10 cellular contexts compared by ENCODE assay signal in the genomic region with DNA sequence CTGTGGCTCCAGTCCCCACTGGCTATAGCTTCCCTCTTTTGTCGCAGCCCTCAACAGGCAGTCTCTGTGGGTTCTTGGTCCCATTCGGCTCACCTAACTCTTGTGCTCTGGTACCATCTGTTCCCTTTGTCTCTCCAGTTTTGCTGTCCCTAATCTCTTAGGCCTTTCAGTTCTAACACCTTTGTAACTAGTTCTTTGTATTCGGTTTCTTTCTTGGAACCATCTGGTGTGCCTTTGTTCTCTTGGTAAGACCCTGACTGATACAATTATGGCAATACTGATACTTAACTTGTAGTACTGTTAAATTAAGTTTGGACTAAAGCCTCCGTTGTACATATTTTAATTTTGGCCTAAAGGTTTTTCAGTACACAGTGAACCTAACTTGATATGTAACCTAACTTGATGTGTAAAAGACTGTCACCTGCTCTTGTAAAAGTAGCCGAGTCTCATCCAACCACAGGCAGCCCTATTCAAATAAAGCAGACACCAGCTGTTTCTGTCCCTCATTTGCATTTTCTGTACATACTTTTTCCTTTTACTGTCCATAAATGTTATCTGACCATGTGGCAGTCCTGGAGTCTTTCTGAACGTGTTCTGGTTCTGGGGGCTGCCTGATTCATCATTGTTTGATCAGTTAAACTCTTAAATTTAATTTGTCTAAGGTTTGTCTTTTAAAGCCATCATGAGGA. TPM values are rescaled to one million over a fixed set of nuclear protein-coding genes. Genes with fewer than 3 reads are reported as not detected.
DNase-seq lines count a peak whose midpoint lies in the region; ATAC-seq and TF ChIP-seq lines count a peak whose summit lies in the region.
"Had no signal": no experiment of that assay in that cellular context is flagged by ENCODE, and none has a peak within 500 bp of the region (broad histone marks: within the 10 kb centered on the region; RNA-seq: fewer than 3 reads in every experiment).

No MANE protein-coding gene starts in this region.

- no peak overlapping the region; the same call in 1 of the 2 replicates for H3K4me3 ChIP-seq in Karpas-422 (ENCODE audit: low read length)
- H3K4me3 ChIP-seq in foreskin fibroblast (ENCODE audit: low read depth in 1 of 2, low read length in 2 of 2) = no peak overlapping the region
- H3K4me3 ChIP-seq: A549 had no signal

- H4K91ac ChIP-seq in H9 (ENCODE audit: insufficient read length, low read depth, low read length) = no peak overlapping the region

- no CpG with 5 or more reads among the region's 6 CpGs for WGBS in H9 (ENCODE audit: extremely low coverage, insufficient read length, low lambda C conversion rate)

- no peak overlapping the region for H3K4ac ChIP-seq in H9 (ENCODE audit: low read depth, low read length)

- no peak overlapping the region for H2BK120ac ChIP-seq in H9 (ENCODE audit: low read depth, low read length, poor library complexity, severe bottlenecking)

- no peak overlapping the region for H4K5ac ChIP-seq in H9 (ENCODE audit: insufficient read length, low read depth, low read length)

- H3K9ac ChIP-seq in H9 (ENCODE audit: extremely low read depth, insufficient read length, low read length) (no peak overlapping the region), Karpas-422 (ENCODE audit: low read length) (no peak overlapping the region; the same call in 1 of the 2 replicates)

- ATAC-seq in foreskin keratinocyte = no peak
- ATAC-seq: A549 had no signal

- no peak overlapping the region for H2BK20ac ChIP-seq in H9 (ENCODE audit: low read depth, low read length, poor library complexity, severe bottlenecking)

- peak overlapping the region; percentile 34 for H3K18ac ChIP-seq in H9 (ENCODE audit: insufficient read length, low read depth, low read length)

- H3K4me3 Mint-ChIP-seq in H9 (no peak overlapping the region), nephron (no peak overlapping the region)

- H3K14ac ChIP-seq in H9 (ENCODE audit: insufficient read depth, low read length) = no peak overlapping the region

- H3K27ac ChIP-seq in H9 (ENCODE audit: insufficient read length, low read depth, low read length) (no peak overlapping the region), Karpas-422 (ENCODE audit: low read length) (peak overlapping the region; percentile 21; the same call in 1 of the 2 replicates), foreskin keratinocyte (no peak overlapping the region)
- H3K27ac ChIP-seq: A549 had no signal

- H3K4me1 Mint-ChIP-seq in H9 (peaks cover 39 to 51% of the 10 kb centered on the region in 2 experiments), nephron (peaks cover 38% of the 10 kb centered on the region)

- H4K8ac ChIP-seq in H9 (replicated peaks; ENCODE audit: insufficient read length, low read depth, low read length) = no peak overlapping the region

- no peak overlapping the region for H2AK5ac ChIP-seq in H9 (ENCODE audit: insufficient read length, low read length)

- TF ChIP-seq CTCF in H9 (conservative IDR thresholded peaks at IDR 0.05) (no peak), nephron (IDR thresholded peaks at IDR 0.05; ENCODE audit: unreplicated experiment in 3 of 3) (no peak), foreskin fibroblast (IDR thresholded peaks at IDR 0.05; ENCODE audit: low read depth, low read length) (no peak), foreskin keratinocyte (conservative IDR thresholded peaks at IDR 0.05) (no peak)

- H3K4me2 ChIP-seq in H9 (ENCODE audit: insufficient read depth, insufficient read length, low read length) (no peak overlapping the region), Karpas-422 (ENCODE audit: low read depth, low read length, poor library complexity, severe bottlenecking) (peak overlapping the region; percentile 58)
- H3K4me2 ChIP-seq: A549 had no signal

- H3K4me1 ChIP-seq in H9 (ENCODE audit: insufficient read depth, low read length) = peaks cover 11% of the 10 kb centered on the region
- H3K4me1 ChIP-seq in Karpas-422 (ENCODE audit: low read length) = peaks cover 29% of the 10 kb centered on the region
- H3K4me1 ChIP-seq in foreskin keratinocyte = peaks cover 11% of the 10 kb centered on the region

- no peaks in the 10 kb centered on the region for H3K23me2 ChIP-seq in H9 (ENCODE audit: insufficient read length, low read depth, low read length, poor library complexity, severe bottlenecking)

- H2BK12ac ChIP-seq in H9 (ENCODE audit: insufficient read length, low read depth, low read length) = no peak overlapping the region

- DNase-seq in NCI-H2107 treated with DMSO at 0.1 percent for 48 hours (lab: John Stamatoyannopoulos, UW; ENCODE audit: unreplicated experiment) (peak; percentile 69), NCI-H2107 (lab: John Stamatoyannopoulos, UW) (no peak), H9 (no peak), Karpas-422 (peak; percentile 72), foreskin fibroblast (no peak), foreskin keratinocyte (no peak)
- no peak for DNase-seq in activated CD4-positive, alpha-beta T cell treated with anti-CD3 and anti-CD28 coated beads for 1 hour
- DNase-seq: IMR-90 had no signal

- no peak overlapping the region for H3K56ac ChIP-seq in H9 (ENCODE audit: insufficient read length, low read depth, low read length)

- H3K27me3 Mint-ChIP-seq in H9 (ENCODE audit: low read depth) (peaks cover 5% of the 10 kb centered on the region), nephron (ENCODE audit: low read depth) (peaks cover 4% of the 10 kb centered on the region)

- H3K27ac Mint-ChIP-seq in H9 (peak overlapping the region in 2 of 3 experiments; percentile 42 to 90; a peak in 5 of 7 replicates), nephron (peak overlapping the region; percentile 1 to 62 (median 59))

- no peaks in the 10 kb centered on the region for H3K79me1 ChIP-seq in H9 (ENCODE audit: insufficient read depth, low read depth, low read length, poor library complexity, severe bottlenecking)

- H3K27me3 ChIP-seq in H9 (ENCODE audit: insufficient read depth, low read length) (no peaks in the 10 kb centered on the region), Karpas-422 (ENCODE audit: low read length) (no peaks in the 10 kb centered on the region), foreskin keratinocyte (no peaks in the 10 kb centered on the region)

- no peaks in the 10 kb centered on the region for H3K9me3 ChIP-seq in H9 (ENCODE audit: control insufficient read depth, low read depth, low read length)
- H3K9me3 ChIP-seq in Karpas-422 (ENCODE audit: low read length) = no peaks in the 10 kb centered on the region
- H3K9me3 ChIP-seq: A549 had no signal

- H2BK15ac ChIP-seq in H9 (ENCODE audit: low read depth, low read length) = no peak overlapping the region

- H3K79me2 ChIP-seq in H9 (ENCODE audit: insufficient read depth, low read length) (no peaks in the 10 kb centered on the region; the same call in 1 of the 2 replicates), Karpas-422 (ENCODE audit: low read length) (peaks cover 2% of the 10 kb centered on the region)

- H3K36me3 Mint-ChIP-seq in H9 (ENCODE audit: insufficient read depth in 1 of 3, low read depth in 3 of 3) (no peaks in the 10 kb centered on the region; a peak in 1 of 7 replicates), nephron (ENCODE audit: low read depth) (no peaks in the 10 kb centered on the region)

- H2AFZ ChIP-seq in H9 (ENCODE audit: low read length) (no peak overlapping the region), Karpas-422 (ENCODE audit: low read length) (peak overlapping the region; percentile 81)

- H3K9me3 Mint-ChIP-seq in H9 (no peaks in the 10 kb centered on the region), nephron (no peaks in the 10 kb centered on the region)

- no peaks in the 10 kb centered on the region for H3K36me3 ChIP-seq in Karpas-422 (ENCODE audit: insufficient read depth, low read length)

- H2BK5ac ChIP-seq in H9 (ENCODE audit: insufficient read length, low read length) = no peak overlapping the region

- no peaks in the 10 kb centered on the region for H3K9me2 ChIP-seq in Karpas-422 (replicated peaks; ENCODE audit: insufficient read depth, low read length)

- H3T11ph ChIP-seq in H9 (ENCODE audit: low read length) = no peak overlapping the region

- no peak overlapping the region for H3K23ac ChIP-seq in H9 (ENCODE audit: insufficient read length, low read depth, low read length)

- H4K20me1 ChIP-seq in H9 (ENCODE audit: control insufficient read depth, insufficient read depth, insufficient read length) (no peaks in the 10 kb centered on the region), Karpas-422 (ENCODE audit: insufficient read depth, low read depth, low read length) (no peaks in the 10 kb centered on the region)

RNA-seq across cellular contexts. Expression of a gene that starts 4.8 kb away (rescaled TPM):
- total RNA-seq in H9 (2021) (46.1 and 47.8 TPM in 2 replicates), foreskin keratinocyte (29.5 and 33.2 TPM in 2 replicates)
- 26.8 and 34.9 TPM in 2 replicates for total RNA-seq in Karpas-422 (2014; rRNA removed; shearing (Covaris generic); ENCODE audit: low replicate concordance)
- 25.3 and 31.6 TPM in 2 replicates for polyA plus RNA-seq in foreskin keratinocyte

RNA-seq across cellular contexts. Expression of a gene that starts 7.3 kb away (rescaled TPM):
- 54.1 and 55.7 TPM in 2 replicates for total RNA-seq in H9 (2021)
- 21.9 and 34.7 TPM in 2 replicates for total RNA-seq in Karpas-422 (2014; rRNA removed; shearing (Covaris generic); ENCODE audit: low replicate concordance)
- 45.5 and 49.3 TPM in 2 replicates for total RNA-seq in foreskin keratinocyte
- 11.8 and 12.0 TPM in 2 replicates for polyA plus RNA-seq in foreskin keratinocyte

Comparison
In these comparisons a context has a peak if more than half of its experiments do, and no peak if none do; other contexts are left out.
1. DNase-seq: peak in NCI-H2107 treated with DMSO at 0.1 percent for 48 hours (single experiment) and Karpas-422 (single experiment); none in NCI-H2107 (single experiment), H9 (single experiment), foreskin fibroblast (0 of 2), foreskin keratinocyte (0 of 2) and activated CD4-positive, alpha-beta T cell treated with anti-CD3 and anti-CD28 coated beads for 1 hour (single experiment).